In genomic region chr3:43286886-43287301, GRCh38 we compare ENCODE assay signal across 8 cellular contexts. TPM values are rescaled to one million over a fixed set of nuclear protein-coding genes. Genes with fewer than 3 reads are reported as not detected.
DNase-seq lines count a peak whose midpoint lies in the region; FAIRE-seq and TF ChIP-seq lines count a peak whose summit lies in the region.

No MANE protein-coding gene starts in this region.

- no peaks in the 10 kb centered on the region for H3K27me3 ChIP-seq in HAP-1 (ENCODE audit: low read depth)
- H3K27me3 ChIP-seq in cardiac muscle cell: peaks cover 30% of the 10 kb centered on the region

- H3K4me3 ChIP-seq in HAP-1: peak overlapping the region; percentile 49
- H3K4me3 ChIP-seq in cardiac muscle cell: peak overlapping the region; percentile 69

- peaks cover 41% of the 10 kb centered on the region for H3K36me3 Mint-ChIP-seq in activated naive CD4-positive, alpha-beta T cell treated with anti-CD3 and anti-CD28 coated beads, Interleukin-2, amount 10 ng/mL, durations not matched to agents 7 days and 5 days

- in situ Hi-C loops in HAP-1 (cut with MboI; ENCODE audit: low sequenced_read_pairs): no loop called here

- no peaks in the 10 kb centered on the region for H3K36me3 ChIP-seq in HAP-1 (replicated peaks)
- H3K36me3 ChIP-seq in cardiac muscle cell: no peaks in the 10 kb centered on the region

- H3K27me3 Mint-ChIP-seq in activated naive CD4-positive, alpha-beta T cell treated with anti-CD3 and anti-CD28 coated beads, Interleukin-2, amount 10 ng/mL, durations not matched to agents 7 days and 5 days: peaks cover 15% of the 10 kb centered on the region

- no peak for TF ChIP-seq CTCF in cardiac muscle cell (IDR thresholded peaks at IDR 0.05; ENCODE audit: low read depth, low read length)

- FAIRE-seq in HTR-8/SVneo (lab: Jason Lieb, UNC): no peak

- CTCF ChIA-PET in activated naive CD4-positive, alpha-beta T cell treated with anti-CD3 and anti-CD28 coated beads, Interleukin-2, amount 10 ng/mL, durations not matched to agents 7 days and 5 days (lab: Charles Lee): interaction anchor here (0.8 to 2.2 kb wide), 4 partner anchors 10 to 125 kb away, joined by 3 to 13 read pairs (median 4); no protein-coding TSS in a partner anchor

- no peak overlapping the region for H3K27ac ChIP-seq in cardiac muscle cell

- H3K27ac Mint-ChIP-seq in activated naive CD4-positive, alpha-beta T cell treated with anti-CD3 and anti-CD28 coated beads, Interleukin-2, amount 10 ng/mL, durations not matched to agents 7 days and 5 days: peak overlapping the region; percentile 95

- no peaks in the 10 kb centered on the region for H3K9me3 Mint-ChIP-seq in activated naive CD4-positive, alpha-beta T cell treated with anti-CD3 and anti-CD28 coated beads, Interleukin-2, amount 10 ng/mL, durations not matched to agents 7 days and 5 days

- peak; percentile 5 for DNase-seq in DMS79 treated with DMSO at 0.1 percent for 48 hours (lab: John Stamatoyannopoulos, UW)
- DNase-seq in DMS79 (lab: John Stamatoyannopoulos, UW): no peak
- peak; percentile 12 to 27 for DNase-seq in HAP-1 (ENCODE audit: low spot score in 2 of 2)
- DNase-seq in NCI-H146 treated with DMSO at 0.1 percent for 48 hours (lab: John Stamatoyannopoulos, UW; ENCODE audit: unreplicated experiment): peak; percentile 2
- peak; percentile 40 for DNase-seq in activated naive CD4-positive, alpha-beta T cell treated with anti-CD3 and anti-CD28 coated beads, Interleukin-2, amount 10 ng/mL, durations not matched to agents 7 days and 5 days
- DNase-seq in cardiac muscle cell (ENCODE audit: low read depth in 1 of 2, low spot score in 1 of 2): peak in 1 of 2 donors; percentile 57
- peak; percentile 14 for DNase-seq in putamen (ENCODE audit: low spot score)
- no peak for DNase-seq in HTR-8/SVneo (ENCODE audit: insufficient read length, low spot score)

- H3K4me3 Mint-ChIP-seq in activated naive CD4-positive, alpha-beta T cell treated with anti-CD3 and anti-CD28 coated beads, Interleukin-2, amount 10 ng/mL, durations not matched to agents 7 days and 5 days: peak overlapping the region; percentile 96

- H3K9me3 ChIP-seq in HAP-1: no peaks in the 10 kb centered on the region
- no peaks in the 10 kb centered on the region for H3K9me3 ChIP-seq in cardiac muscle cell (ENCODE audit: low read depth)

- H3K4me1 Mint-ChIP-seq in activated naive CD4-positive, alpha-beta T cell treated with anti-CD3 and anti-CD28 coated beads, Interleukin-2, amount 10 ng/mL, durations not matched to agents 7 days and 5 days: peaks cover 43% of the 10 kb centered on the region

- H3K4me1 ChIP-seq in HAP-1: peaks cover 17% of the 10 kb centered on the region
- H3K4me1 ChIP-seq in cardiac muscle cell (ENCODE audit: low read depth): peaks cover 4% of the 10 kb centered on the region

RNA-seq across cellular contexts. Expression of gene SNRK, which starts 0.6 kb away (rescaled TPM):
- 10.6 and 15.6 TPM in 2 replicates for total RNA-seq in cardiac muscle cell
- 4.6 and 5.8 TPM in 2 replicates for polyA plus RNA-seq in cardiac muscle cell

Comparison
In these comparisons a context has a peak if more than half of its experiments do, and no peak if none do; other contexts are left out.
1. DNase-seq: peak in DMS79 treated with DMSO at 0.1 percent for 48 hours (single experiment), HAP-1 (2 of 2), NCI-H146 treated with DMSO at 0.1 percent for 48 hours (single experiment), activated naive CD4-positive, alpha-beta T cell treated with anti-CD3 and anti-CD28 coated beads, Interleukin-2, amount 10 ng/mL, durations not matched to agents 7 days and 5 days (single experiment) and putamen (single experiment); none in DMS79 (single experiment) and HTR-8/SVneo (single experiment).